In the genomic region with DNA sequence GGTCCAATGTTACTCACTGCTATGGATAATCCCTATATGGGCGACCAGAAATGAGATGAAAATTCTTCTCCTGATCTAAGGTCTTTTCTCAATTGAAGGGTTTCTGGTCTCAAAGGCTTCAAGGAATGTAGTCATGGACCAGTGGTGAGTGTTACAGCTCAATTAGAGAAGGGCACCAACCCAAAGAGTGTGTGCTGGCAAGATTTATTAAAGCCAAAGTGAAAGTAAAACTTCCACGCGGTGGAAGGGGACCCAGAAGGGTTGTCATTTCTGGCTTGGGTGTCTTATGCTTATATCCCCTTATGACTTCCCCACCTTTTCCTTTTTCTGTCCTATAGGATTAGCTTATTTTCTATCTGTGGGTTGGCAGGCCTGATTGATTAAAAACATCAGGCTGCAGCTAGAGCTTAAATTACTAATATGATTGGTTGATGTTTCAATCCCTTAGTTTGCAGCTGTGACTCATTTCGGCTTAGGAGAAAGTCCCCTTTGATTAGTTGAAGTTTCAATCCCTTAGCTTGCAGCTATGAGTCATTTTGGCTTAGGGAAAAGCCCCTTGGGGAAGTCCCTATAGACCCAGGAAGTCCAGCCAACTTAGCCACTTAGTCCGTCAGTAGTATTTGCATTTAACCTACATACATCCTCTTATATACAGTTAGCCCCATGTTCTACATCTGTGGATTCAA, we compare ENCODE assay signal across 10 cellular contexts.
A peak's percentile ranks its signal among the peaks of the same experiment; 100 is the strongest.
DNase-seq lines count a peak whose midpoint lies in the region; ATAC-seq and TF ChIP-seq lines count a peak whose summit lies in the region.
"Had no signal": no experiment of that assay in that cellular context is flagged by ENCODE, and none has a peak within 500 bp of the region (broad histone marks: within the 10 kb centered on the region; RNA-seq: fewer than 3 reads in every experiment).

No MANE protein-coding gene starts in this region.

- TF ChIP-seq CTCF in nephron progenitor cell (IDR thresholded peaks at IDR 0.05) (no peak), tibial artery (IDR thresholded peaks at IDR 0.05) (no peak)

- H3K4me3 Mint-ChIP-seq in activated T-helper 1 cell treated with anti-CD3 and anti-CD28 coated beads, Interleukin-12 subunit alpha, Interleukin-12 subunit beta, Interleukin-2, Interleukin-4 antibody, amounts not matched to agents 30 ng/mL and 10 ng/mL and 1 ng/mL, durations not matched to agents 14 hours and 24 hours and 36 hours, result peak overlapping the region; percentile 69
- H3K4me3 Mint-ChIP-seq in stimulated activated effector memory CD8-positive, alpha-beta T cell treated with anti-CD3 and anti-CD28 coated beads, Interleukin-12 subunit alpha, Interleukin-12 subunit beta, amount 100 ng/mL, for 72 hours, result peak overlapping the region; percentile 51
- H3K4me3 Mint-ChIP-seq in nephron progenitor cell, result no peak overlapping the region

- peaks cover 2% of the 10 kb centered on the region for H3K27me3 Mint-ChIP-seq in activated T-helper 1 cell treated with anti-CD3 and anti-CD28 coated beads, Interleukin-12 subunit alpha, Interleukin-12 subunit beta, Interleukin-2, Interleukin-4 antibody, amounts not matched to agents 30 ng/mL and 10 ng/mL and 1 ng/mL, durations not matched to agents 14 hours and 24 hours and 36 hours (ENCODE audit: insufficient read depth)
- no peaks in the 10 kb centered on the region for H3K27me3 Mint-ChIP-seq in nephron progenitor cell (ENCODE audit: low read depth, poor library complexity)

- H3K9me3 ChIP-seq in tibial artery, result no peaks in the 10 kb centered on the region

- H3K27me3 ChIP-seq in tibial artery, result no peaks in the 10 kb centered on the region

- H3K4me1 Mint-ChIP-seq in activated T-helper 1 cell treated with anti-CD3 and anti-CD28 coated beads, Interleukin-12 subunit alpha, Interleukin-12 subunit beta, Interleukin-2, Interleukin-4 antibody, amounts not matched to agents 30 ng/mL and 10 ng/mL and 1 ng/mL, durations not matched to agents 14 hours and 24 hours and 36 hours (ENCODE audit: low read depth), result peaks cover 57% of the 10 kb centered on the region
- peaks cover 32% of the 10 kb centered on the region for H3K4me1 Mint-ChIP-seq in stimulated activated effector memory CD8-positive, alpha-beta T cell treated with anti-CD3 and anti-CD28 coated beads, Interleukin-12 subunit alpha, Interleukin-12 subunit beta, amount 100 ng/mL, for 72 hours
- H3K4me1 Mint-ChIP-seq in nephron progenitor cell, result no peaks in the 10 kb centered on the region

- no peaks in the 10 kb centered on the region for H3K4me1 ChIP-seq in tibial artery

- intact Hi-C loops in activated T-helper 1 cell treated with anti-CD3 and anti-CD28 coated beads, Interleukin-12 subunit alpha, Interleukin-12 subunit beta, Interleukin-2, Interleukin-4 antibody, amounts not matched to agents 30 ng/mL and 10 ng/mL and 1 ng/mL, durations not matched to agents 14 hours and 24 hours and 36 hours (cut with micrococcal nuclease), result loop anchor here (1.0 to 10.0 kb wide), 9 partner anchors 43 to 1682 kb away; partner anchors contain the start of gene NLGN4Y
- intact Hi-C loops in tibial artery (cut with DNase I; ENCODE audit: low total_unique reads), result no loop called here

- H3K9me3 Mint-ChIP-seq in activated T-helper 1 cell treated with anti-CD3 and anti-CD28 coated beads, Interleukin-12 subunit alpha, Interleukin-12 subunit beta, Interleukin-2, Interleukin-4 antibody, amounts not matched to agents 30 ng/mL and 10 ng/mL and 1 ng/mL, durations not matched to agents 14 hours and 24 hours and 36 hours, result peaks cover 4% of the 10 kb centered on the region
- peaks cover 3% of the 10 kb centered on the region for H3K9me3 Mint-ChIP-seq in stimulated activated effector memory CD8-positive, alpha-beta T cell treated with anti-CD3 and anti-CD28 coated beads, Interleukin-12 subunit alpha, Interleukin-12 subunit beta, amount 100 ng/mL, for 72 hours
- H3K9me3 Mint-ChIP-seq in nephron progenitor cell, result no peaks in the 10 kb centered on the region

- H3K36me3 Mint-ChIP-seq in activated T-helper 1 cell treated with anti-CD3 and anti-CD28 coated beads, Interleukin-12 subunit alpha, Interleukin-12 subunit beta, Interleukin-2, Interleukin-4 antibody, amounts not matched to agents 30 ng/mL and 10 ng/mL and 1 ng/mL, durations not matched to agents 14 hours and 24 hours and 36 hours (ENCODE audit: low read depth), result peaks cover 3% of the 10 kb centered on the region
- H3K36me3 Mint-ChIP-seq in stimulated activated effector memory CD8-positive, alpha-beta T cell treated with anti-CD3 and anti-CD28 coated beads, Interleukin-12 subunit alpha, Interleukin-12 subunit beta, amount 100 ng/mL, for 72 hours, result peaks cover 7% of the 10 kb centered on the region
- H3K36me3 Mint-ChIP-seq in nephron progenitor cell (ENCODE audit: low read depth), result no peaks in the 10 kb centered on the region

- peak overlapping the region; percentile 86 for H3K27ac Mint-ChIP-seq in activated T-helper 1 cell treated with anti-CD3 and anti-CD28 coated beads, Interleukin-12 subunit alpha, Interleukin-12 subunit beta, Interleukin-2, Interleukin-4 antibody, amounts not matched to agents 30 ng/mL and 10 ng/mL and 1 ng/mL, durations not matched to agents 14 hours and 24 hours and 36 hours
- H3K27ac Mint-ChIP-seq in stimulated activated effector memory CD8-positive, alpha-beta T cell treated with anti-CD3 and anti-CD28 coated beads, Interleukin-12 subunit alpha, Interleukin-12 subunit beta, amount 100 ng/mL, for 72 hours, result peak overlapping the region; percentile 52
- no peak overlapping the region for H3K27ac Mint-ChIP-seq in nephron progenitor cell

- H3K4me3 ChIP-seq in tibial artery, result peak overlapping the region in 1 of 2 donors; percentile 20

- H3K27ac ChIP-seq in tibial artery, result no peak overlapping the region

- H3K36me3 ChIP-seq in tibial artery, result no peaks in the 10 kb centered on the region

- ATAC-seq in HG03103 (IDR thresholded peaks at IDR 0.05; ENCODE audit: low read depth, unreplicated experiment), result peak; percentile 41
- ATAC-seq in stimulated activated effector memory CD8-positive, alpha-beta T cell treated with anti-CD3 and anti-CD28 coated beads, Interleukin-12 subunit alpha, Interleukin-12 subunit beta, amount 100 ng/mL, for 72 hours, result peak; percentile 78
- ATAC-seq: Panc1 had no signal

- peak; percentile 5 for DNase-seq in activated CD4-positive, CD25-positive, alpha-beta regulatory T cell treated with anti-CD3 and anti-CD28 coated beads, Interleukin-2, amount 50 U/mL, for 16 hours (ENCODE audit: low read depth, low spot score)
- no peak for DNase-seq in activated CD4-positive, CD25-positive, alpha-beta regulatory T cell treated with anti-CD3 and anti-CD28 coated beads, Interleukin-2, amount 50 U/mL, for 72 hours
- DNase-seq in activated T-helper 1 cell treated with anti-CD3 and anti-CD28 coated beads, Interleukin-12 subunit alpha, Interleukin-12 subunit beta, Interleukin-2, Interleukin-4 antibody, amounts not matched to agents 30 ng/mL and 10 ng/mL and 1 ng/mL, durations not matched to agents 14 hours and 24 hours and 36 hours (ENCODE audit: low spot score), result peak; percentile 33
- DNase-seq in stimulated activated effector memory CD8-positive, alpha-beta T cell treated with anti-CD3 and anti-CD28 coated beads, Interleukin-12 subunit alpha, Interleukin-12 subunit beta, amount 100 ng/mL, for 72 hours (ENCODE audit: low spot score in 2 of 2), result peak in 1 of 2 donors; percentile 70
- DNase-seq in nephron progenitor cell (no peak), tibial artery (no peak), kidney tubule cell (ENCODE audit: low spot score) (no peak)
- DNase-seq: ACHN had no signal

Comparison
In these comparisons a context has a peak if more than half of its experiments do, and no peak if none do; other contexts are left out.
1. DNase-seq: peak in activated CD4-positive, CD25-positive, alpha-beta regulatory T cell treated with anti-CD3 and anti-CD28 coated beads, Interleukin-2, amount 50 U/mL, for 16 hours (single experiment) and activated T-helper 1 cell treated with anti-CD3 and anti-CD28 coated beads, Interleukin-12 subunit alpha, Interleukin-12 subunit beta, Interleukin-2, Interleukin-4 antibody, amounts not matched to agents 30 ng/mL and 10 ng/mL and 1 ng/mL, durations not matched to agents 14 hours and 24 hours and 36 hours (single experiment); none in activated CD4-positive, CD25-positive, alpha-beta regulatory T cell treated with anti-CD3 and anti-CD28 coated beads, Interleukin-2, amount 50 U/mL, for 72 hours (single experiment), nephron progenitor cell (single experiment), tibial artery (0 of 2) and kidney tubule cell (single experiment).